25 cellular contexts compared by ENCODE assay signal in genomic region chr4:3518941-3519340, GRCh38. TPM values are rescaled to one million over a fixed set of nuclear protein-coding genes. Genes with fewer than 3 reads are reported as not detected.
A peak's percentile ranks its signal among the peaks of the same experiment; 100 is the strongest.
DNase-seq lines count a peak whose midpoint lies in the region; ATAC-seq and TF ChIP-seq lines count a peak whose summit lies in the region.
"Had no signal": no experiment of that assay in that cellular context is flagged by ENCODE, and none has a peak within 500 bp of the region (broad histone marks: within the 10 kb centered on the region; RNA-seq: fewer than 3 reads in every experiment).

No MANE protein-coding gene starts in this region.

- intact Hi-C loops in Right ventricle myocardium superior (cut with DNase I) (loop anchor here (10.0 kb wide), 1 partner anchor 174 kb away; no protein-coding TSS in a partner anchor), heart right ventricle (cut with DNase I) (no loop called here), posterior vena cava (cut with DNase I) (no loop called here)

- no peak for TF ChIP-seq POLR2A in Peyer's patch (IDR thresholded peaks at IDR 0.05)

- H3K27me3 ChIP-seq in heart right ventricle, result no peaks in the 10 kb centered on the region
- no peaks in the 10 kb centered on the region for H3K27me3 ChIP-seq in Peyer's patch
- H3K27me3 ChIP-seq: BLaER1 treated with 17β-estradiol and CSF1 and Interleukin-3, amounts not matched to agents 10 nM and 100 nM had no signal

- no peaks in the 10 kb centered on the region for H3K9me3 Mint-ChIP-seq in WTC11
- no peaks in the 10 kb centered on the region for H3K9me3 Mint-ChIP-seq in endothelial cell (ENCODE audit: unreplicated experiment)
- H3K9me3 Mint-ChIP-seq: CD4-positive, alpha-beta T cell had no signal

- no peak for TF ChIP-seq CTCF in heart right ventricle (IDR thresholded peaks at IDR 0.05)
- no peak for TF ChIP-seq CTCF in WTC11 (IDR thresholded peaks at IDR 0.05)
- TF ChIP-seq CTCF in endothelial cell (IDR thresholded peaks at IDR 0.05; ENCODE audit: unreplicated experiment), result no peak
- no peak for TF ChIP-seq CTCF in Peyer's patch (IDR thresholded peaks at IDR 0.05)

- H3K4me3 Mint-ChIP-seq in WTC11, result no peak overlapping the region
- H3K4me3 Mint-ChIP-seq in endothelial cell (ENCODE audit: unreplicated experiment), result no peak overlapping the region
- H3K4me3 Mint-ChIP-seq: CD4-positive, alpha-beta T cell had no signal

- H3K27me3 Mint-ChIP-seq in WTC11 (ENCODE audit: low read depth) (no peaks in the 10 kb centered on the region), endothelial cell (ENCODE audit: unreplicated experiment) (peaks cover 1% of the 10 kb centered on the region)
- H3K27me3 Mint-ChIP-seq: CD4-positive, alpha-beta T cell had no signal

- H3K4me1 Mint-ChIP-seq in WTC11 (peaks cover 4% of the 10 kb centered on the region; the same call in 1 of the 2 replicates), endothelial cell (ENCODE audit: unreplicated experiment) (peaks cover 26% of the 10 kb centered on the region)

- DNase-seq in Right ventricle myocardium superior, result peak; percentile 30
- DNase-seq in heart right ventricle, result no peak
- DNase-seq in WTC11 (ENCODE audit: low spot score), result peak; percentile 4
- DNase-seq in endothelial cell (ENCODE audit: low spot score), result no peak
- peak; percentile 62 for DNase-seq in posterior vena cava (ENCODE audit: low spot score)
- no peak for DNase-seq in RPMI8226
- DNase-seq in Peyer's patch, result no peak
- DNase-seq: AML-193; CD4-positive, alpha-beta T cell; DMS53; GM23248; H7; Kasumi-1; NCI-H1092 treated with DMSO at 0.1 percent for 48 hours; NCI-H1436; NCI-H187; NCI-H2081 treated with DMSO at 0.1 percent for 48 hours; NCI-H2171; NCI-H226; NCI-H510A; NCI-H69 had no signal

- H3K36me3 Mint-ChIP-seq in WTC11 (peaks cover 49% of the 10 kb centered on the region), endothelial cell (ENCODE audit: low read depth, unreplicated experiment) (peaks cover 24% of the 10 kb centered on the region)

- H3K4me1 ChIP-seq in heart right ventricle (no peaks in the 10 kb centered on the region), Peyer's patch (no peaks in the 10 kb centered on the region)
- H3K4me1 ChIP-seq: A549 had no signal

- no peak overlapping the region for H3K27ac ChIP-seq in heart right ventricle
- H3K27ac ChIP-seq in Peyer's patch, result no peak overlapping the region
- H3K27ac ChIP-seq: A549; BLaER1 treated with 17β-estradiol and CSF1 and Interleukin-3, amounts not matched to agents 10 nM and 100 nM; GM23248 had no signal

- no peak overlapping the region for H3K4me3 ChIP-seq in heart right ventricle
- no peak overlapping the region for H3K4me3 ChIP-seq in Peyer's patch
- H3K4me3 ChIP-seq: A549; BLaER1 treated with 17β-estradiol and CSF1 and Interleukin-3, amounts not matched to agents 10 nM and 100 nM; GM23248; K562 had no signal

- 85 to 91% methylated on average over 18 of the region's 18 CpGs for WGBS in heart right ventricle, 2 donors

- H3K27ac Mint-ChIP-seq in WTC11 (no peak overlapping the region; the same call in 1 of the 2 replicates), endothelial cell (ENCODE audit: unreplicated experiment) (peak overlapping the region; percentile 64)
- H3K27ac Mint-ChIP-seq: CD4-positive, alpha-beta T cell had no signal

- H3K36me3 ChIP-seq in heart right ventricle, result peaks cover 0 to 100% (median 68%) of the 10 kb centered on the region in 9 donors
- peaks cover 0 to 100% (median 0%) of the 10 kb centered on the region in 3 donors for H3K36me3 ChIP-seq in Peyer's patch

- ATAC-seq in Right ventricle myocardium superior (ENCODE audit: poor library complexity) (no peak), heart right ventricle (no peak), WTC11 (no peak)
- ATAC-seq: A549, K562 had no signal

- CTCF ChIA-PET in WTC11 (lab: Charles Lee), result no interaction called here

- H3K9me3 ChIP-seq in heart right ventricle, result no peaks in the 10 kb centered on the region
- H3K9me3 ChIP-seq in Peyer's patch, result no peaks in the 10 kb centered on the region
- H3K9me3 ChIP-seq: A549; BLaER1 treated with 17β-estradiol and CSF1 and Interleukin-3, amounts not matched to agents 10 nM and 100 nM had no signal

- POLR2A ChIA-PET in WTC11 (lab: Charles Lee), result no interaction called here

TF ChIP-seq in WTC11, 78 proteins besides CTCF, POLR2A, EP300 and RAD21 (continues in another document):
- TF ChIP-seq EMX1 (CRISPR knock-in tag; IDR thresholded peaks at IDR 0.05), result no peak
- TF ChIP-seq USF1 (CRISPR knock-in tag; IDR thresholded peaks at IDR 0.05), result no peak
- no peak for TF ChIP-seq ATF1 (CRISPR knock-in tag; IDR thresholded peaks at IDR 0.05)
- TF ChIP-seq ZBTB21 (CRISPR knock-in tag; IDR thresholded peaks at IDR 0.05; ENCODE audit: borderline replicate concordance), result no peak
- no peak for TF ChIP-seq ESRRA (CRISPR knock-in tag; IDR thresholded peaks at IDR 0.05; ENCODE audit: borderline replicate concordance)
- TF ChIP-seq E2F1 (CRISPR knock-in tag; IDR thresholded peaks at IDR 0.05), result no peak
- TF ChIP-seq ZNF281 (CRISPR knock-in tag; IDR thresholded peaks at IDR 0.05), result no peak
- no peak for TF ChIP-seq OVOL2 (CRISPR knock-in tag; IDR thresholded peaks at IDR 0.05; ENCODE audit: borderline replicate concordance)
- TF ChIP-seq CDX4 (CRISPR knock-in tag; IDR thresholded peaks at IDR 0.05; ENCODE audit: borderline replicate concordance), result no peak
- no peak for TF ChIP-seq SP1 (CRISPR knock-in tag; conservative IDR thresholded peaks at IDR 0.05)
- no peak for TF ChIP-seq ZNF671 (CRISPR knock-in tag; IDR thresholded peaks at IDR 0.05)
- no peak for TF ChIP-seq ZNF138 (CRISPR knock-in tag; conservative IDR thresholded peaks at IDR 0.05)
- no peak for TF ChIP-seq PREB (CRISPR knock-in tag; IDR thresholded peaks at IDR 0.05; ENCODE audit: borderline replicate concordance)

RNA-seq across cellular contexts. Expression of gene LRPAP1, which starts 13.3 kb away (rescaled TPM):
- 280 TPM for total RNA-seq in Right ventricle myocardium superior
- total RNA-seq in heart right ventricle, result 100 to 1,000 TPM; 234 to 392 (median 345) TPM
- 100 to 1,000 TPM in 1 of 2 donors, 10 to 100 TPM in 1; 49.9 to 418 TPM for polyA plus RNA-seq in heart right ventricle
- 90.8 to 106 TPM (median 97.4 TPM) in 3 replicates for total RNA-seq in WTC11 (2021)
- 92.2 TPM for total RNA-seq in endothelial cell (ENCODE audit: unreplicated experiment)
- total RNA-seq in posterior vena cava, result 100 to 1,000 TPM in 1 of 2 donors, 10 to 100 TPM in 1; 97.9 to 147 TPM
- 100 to 1,000 TPM in 3 of 4 donors, 10 to 100 TPM in 1; 82.6 to 116 (median 109) TPM for total RNA-seq in Peyer's patch

RNA-seq across cellular contexts. Expression of gene DOK7, which starts 55.8 kb away (rescaled TPM):
- total RNA-seq in Right ventricle myocardium superior (33.7 TPM), heart right ventricle (10 to 100 TPM; 30.3 to 60.0 (median 37.2) TPM), WTC11 (2021) (0.22 to 0.46 TPM (median 0.44 TPM) in 3 replicates), endothelial cell (ENCODE audit: unreplicated experiment) (0.69 TPM), posterior vena cava (under 1 TPM in 1 of 2 donors, not detected in 1; 0.14 TPM), Peyer's patch (1 to 10 TPM in 2 of 4 donors, under 1 TPM in 1, not detected in 1; 0.53 to 5.7 (median 4.1) TPM)
- polyA plus RNA-seq in heart right ventricle, result 10 to 100 TPM; 61.5 to 89.7 TPM
- total RNA-seq: CD4-positive, alpha-beta T cell; GM23248; HT1080; K562 had no signal
- polyA plus RNA-seq: GM23248, K562 had no signal

Comparison
In these comparisons a context has a peak if more than half of its experiments do, and no peak if none do; other contexts are left out.
1. DNase-seq: peak in Right ventricle myocardium superior (single experiment), WTC11 (single experiment) and posterior vena cava (single experiment); none in heart right ventricle (0 of 2), endothelial cell (single experiment), RPMI8226 (single experiment) and Peyer's patch (0 of 3).